Comparison of ENCODE assay signal across 10 cellular contexts in genomic region chr20:35490736-35491181, GRCh38. TPM values are rescaled to one million over a fixed set of nuclear protein-coding genes. Genes with fewer than 3 reads are reported as not detected.
A peak's percentile ranks its signal among the peaks of the same experiment; 100 is the strongest.
DNase-seq lines count a peak whose midpoint lies in the region; ATAC-seq and TF ChIP-seq lines count a peak whose summit lies in the region.
"Had no signal": no experiment of that assay in that cellular context is flagged by ENCODE, and none has a peak within 500 bp of the region (broad histone marks: within the 10 kb centered on the region; RNA-seq: fewer than 3 reads in every experiment).

No MANE protein-coding gene starts in this region.

- no peak overlapping the region for H2AFZ ChIP-seq in smooth muscle cell (ENCODE audit: low read depth)

- TF ChIP-seq CTCF in GM20000 (IDR thresholded peaks at IDR 0.05; ENCODE audit: extremely low read depth, missing control alignments) (no peak), left lung (IDR thresholded peaks at IDR 0.05) (no peak), smooth muscle cell (IDR thresholded peaks at IDR 0.05; ENCODE audit: borderline replicate concordance, insufficient read depth, poor library complexity, severe bottlenecking) (no peak)

- CTCF ChIA-PET in activated CD8-positive, alpha-beta memory T cell treated with anti-CD3 and anti-CD28 coated beads, Interleukin-2, amount 10 ng/mL, durations not matched to agents 7 days and 5 days (lab: Charles Lee) = interaction anchor here (0.6 to 2.6 kb wide), 12 partner anchors 11 to 648 kb away, joined by 3 to 14 read pairs (median 4); partner anchors contain the start of genes CEP250 and SCAND1

- no peaks in the 10 kb centered on the region for H3K79me2 ChIP-seq in smooth muscle cell (ENCODE audit: low read depth)

- peak overlapping the region; percentile 99 for H3K27ac Mint-ChIP-seq in activated CD8-positive, alpha-beta memory T cell treated with anti-CD3 and anti-CD28 coated beads, Interleukin-2, amount 10 ng/mL, durations not matched to agents 7 days and 5 days

- H3K4me2 ChIP-seq in smooth muscle cell = no peak overlapping the region

- ATAC-seq in activated CD8-positive, alpha-beta memory T cell treated with anti-CD3 and anti-CD28 coated beads, Interleukin-2, amount 10 ng/mL, durations not matched to agents 7 days and 5 days = peak; percentile 95
- peak; percentile 86 for ATAC-seq in left lung

- no peaks in the 10 kb centered on the region for H3K27me3 Mint-ChIP-seq in activated CD8-positive, alpha-beta memory T cell treated with anti-CD3 and anti-CD28 coated beads, Interleukin-2, amount 10 ng/mL, durations not matched to agents 7 days and 5 days

- H3K4me3 ChIP-seq in left lung = peak overlapping the region in 1 of 2 donors; percentile 46
- H3K4me3 ChIP-seq in smooth muscle cell = no peak overlapping the region

- intact Hi-C loops in left lung (cut with DNase I) = no loop called here

- H3K27ac ChIP-seq in left lung (peak overlapping the region in 1 of 2 donors; percentile 70), smooth muscle cell (ENCODE audit: low read depth) (no peak overlapping the region)
- H3K27ac ChIP-seq: C4-2B had no signal

- no peaks in the 10 kb centered on the region for H4K20me1 ChIP-seq in smooth muscle cell (ENCODE audit: low read depth)

- no peak overlapping the region for H3K9ac ChIP-seq in smooth muscle cell (ENCODE audit: low read depth)

- in situ Hi-C loops in KBM-7 (cut with MboI; ENCODE audit: low pct_unique_long_range_greater_than_20kb, low sequenced_read_pairs) = no loop called here

- H3K4me3 Mint-ChIP-seq in activated CD8-positive, alpha-beta memory T cell treated with anti-CD3 and anti-CD28 coated beads, Interleukin-2, amount 10 ng/mL, durations not matched to agents 7 days and 5 days = peak overlapping the region; percentile 93

- H3K36me3 ChIP-seq in left lung (peaks cover 0 to 70% of the 10 kb centered on the region in 2 donors), smooth muscle cell (ENCODE audit: low read depth) (peaks cover 14% of the 10 kb centered on the region)

- 97% methylated on average over 6 of the region's 6 CpGs for WGBS in smooth muscle cell (ENCODE audit: low lambda C conversion rate)

- H3K9me3 ChIP-seq in left lung (no peaks in the 10 kb centered on the region), smooth muscle cell (replicated peaks; ENCODE audit: low read depth) (no peaks in the 10 kb centered on the region)

- H3K27me3 ChIP-seq in left lung (no peaks in the 10 kb centered on the region), smooth muscle cell (ENCODE audit: low read depth) (no peaks in the 10 kb centered on the region)

- H3F3A ChIP-seq in smooth muscle cell (ENCODE audit: low read depth) = no peaks in the 10 kb centered on the region

- peaks cover 46% of the 10 kb centered on the region for H3K4me1 Mint-ChIP-seq in activated CD8-positive, alpha-beta memory T cell treated with anti-CD3 and anti-CD28 coated beads, Interleukin-2, amount 10 ng/mL, durations not matched to agents 7 days and 5 days

- peaks cover 61% of the 10 kb centered on the region for H3K36me3 Mint-ChIP-seq in activated CD8-positive, alpha-beta memory T cell treated with anti-CD3 and anti-CD28 coated beads, Interleukin-2, amount 10 ng/mL, durations not matched to agents 7 days and 5 days

- no peaks in the 10 kb centered on the region for H3K9me3 Mint-ChIP-seq in activated CD8-positive, alpha-beta memory T cell treated with anti-CD3 and anti-CD28 coated beads, Interleukin-2, amount 10 ng/mL, durations not matched to agents 7 days and 5 days (ENCODE audit: low read depth)

- H3K4me1 ChIP-seq in left lung (peaks cover 0 to 32% of the 10 kb centered on the region in 2 donors), smooth muscle cell (ENCODE audit: low read depth) (no peaks in the 10 kb centered on the region)

- DNase-seq in CD1c-positive myeloid dendritic cell (ENCODE audit: extremely low spot score) (peak; percentile 61), GM20000 (ENCODE audit: low spot score) (peak; percentile 86), KBM-7 (peak; percentile 83), left lung (no peak), smooth muscle cell (lab: John Stamatoyannopoulos, UW; ENCODE audit: unreplicated experiment) (no peak), RKO (ENCODE audit: low spot score) (no peak)
- peak; percentile 91 for DNase-seq in activated CD8-positive, alpha-beta memory T cell treated with anti-CD3 and anti-CD28 coated beads, Interleukin-2, amount 10 ng/mL, durations not matched to agents 7 days and 5 days
- peak; percentile 38 for DNase-seq in stimulated activated CD8-positive, alpha-beta memory T cell treated with anti-CD3 and anti-CD28 coated beads, Interleukin-7, amount 100 ng/mL, for 24 hours (ENCODE audit: low read depth)

RNA-seq across cellular contexts. Expression of gene CEP250, which starts 35.4 kb away (rescaled TPM):
- 10 to 100 TPM; 68.6 to 86.9 TPM for total RNA-seq in activated CD8-positive, alpha-beta memory T cell treated with anti-CD3 and anti-CD28 coated beads, Interleukin-2, amount 10 ng/mL, durations not matched to agents 7 days and 5 days
- total RNA-seq in left lung (10 to 100 TPM; 23.4 to 27.2 TPM), smooth muscle cell (16.0 and 21.9 TPM in 2 replicates)
- 22.1 and 36.7 TPM in 2 replicates for polyA plus RNA-seq in smooth muscle cell

RNA-seq across cellular contexts. Expression of gene C20orf173, which starts 38.7 kb away (rescaled TPM):
- not detected for total RNA-seq in activated CD8-positive, alpha-beta memory T cell treated with anti-CD3 and anti-CD28 coated beads, Interleukin-2, amount 10 ng/mL, durations not matched to agents 7 days and 5 days
- total RNA-seq in left lung (not detected), smooth muscle cell (not detected in 2 replicates)
- polyA plus RNA-seq in smooth muscle cell = not detected in 2 replicates
- total RNA-seq: bronchial epithelial cell had no signal

RNA-seq across cellular contexts. Expression of gene ERGIC3, which starts 51.1 kb away (rescaled TPM):
- 100 to 1,000 TPM; 115 to 128 TPM for total RNA-seq in activated CD8-positive, alpha-beta memory T cell treated with anti-CD3 and anti-CD28 coated beads, Interleukin-2, amount 10 ng/mL, durations not matched to agents 7 days and 5 days
- total RNA-seq in left lung (100 to 1,000 TPM; 197 to 225 TPM), smooth muscle cell (188 and 245 TPM in 2 replicates)
- 252 and 270 TPM in 2 replicates for polyA plus RNA-seq in smooth muscle cell

RNA-seq across cellular contexts. Expression of gene GDF5, which starts 52.7 kb away (rescaled TPM):
- under 1 TPM in 1 of 2 experiments, not detected in 1; 0.12 TPM for total RNA-seq in activated CD8-positive, alpha-beta memory T cell treated with anti-CD3 and anti-CD28 coated beads, Interleukin-2, amount 10 ng/mL, durations not matched to agents 7 days and 5 days
- under 1 TPM; 0.52 to 0.99 TPM for total RNA-seq in left lung
- 0.81 and 2.0 TPM in 2 replicates for total RNA-seq in smooth muscle cell
- polyA plus RNA-seq in smooth muscle cell = 1.7 and 4.0 TPM in 2 replicates

Comparison
In these comparisons a context has a peak if more than half of its experiments do, and no peak if none do; other contexts are left out.
1. DNase-seq: peak in CD1c-positive myeloid dendritic cell (single experiment), GM20000 (single experiment), KBM-7 (single experiment), activated CD8-positive, alpha-beta memory T cell treated with anti-CD3 and anti-CD28 coated beads, Interleukin-2, amount 10 ng/mL, durations not matched to agents 7 days and 5 days (single experiment) and stimulated activated CD8-positive, alpha-beta memory T cell treated with anti-CD3 and anti-CD28 coated beads, Interleukin-7, amount 100 ng/mL, for 24 hours (single experiment); none in left lung (0 of 2), smooth muscle cell (single experiment) and RKO (single experiment).